Comparison of ENCODE assay signal across 31 cellular contexts in the genomic region with DNA sequence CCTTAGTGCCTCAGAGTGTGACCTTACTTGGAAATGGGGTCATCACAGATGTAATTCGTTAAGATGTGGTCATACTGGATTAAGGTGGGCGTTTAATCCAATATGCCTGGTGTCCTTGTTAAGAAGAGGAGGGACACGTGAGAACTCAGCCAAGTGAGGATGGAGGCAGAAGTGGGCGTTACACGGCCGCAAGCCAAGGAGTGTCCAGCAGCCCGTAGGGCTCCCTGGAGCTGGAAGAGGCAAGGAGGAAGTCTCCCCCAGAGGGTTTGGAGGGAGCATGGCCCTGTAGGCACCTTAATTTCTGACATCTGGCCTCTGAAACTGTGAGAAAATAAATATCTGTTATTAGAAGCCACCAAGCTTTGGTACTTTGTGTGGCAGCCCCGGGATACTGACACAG.
"Had no signal": no experiment of that assay in that cellular context is flagged by ENCODE, and none has a peak within 500 bp of the region (broad histone marks: within the 10 kb centered on the region; RNA-seq: fewer than 3 reads in every experiment).

No MANE protein-coding gene starts in this region.

- DNase-seq: activated CD4-positive, alpha-beta T cell treated with anti-CD3 and anti-CD28 coated beads, Interleukin-2, amount 10 ng/mL, durations not matched to agents 24 days and 14 days; activated CD4-positive, alpha-beta T cell treated with anti-CD3 and anti-CD28 coated beads, Interleukin-2, amount 50 U/mL, for 4 hours; activated CD8-positive, alpha-beta T cell treated with anti-CD3 and anti-CD28 coated beads for 36 hours; activated naive CD4-positive, alpha-beta T cell treated with anti-CD3 and anti-CD28 coated beads, Interleukin-2, amount 10 ng/mL, durations not matched to agents 7 days and 5 days; activated naive CD8-positive, alpha-beta T cell treated with anti-CD3 and anti-CD28 coated beads, Interleukin-2, amount 50 U/mL, for 24 hours; activated T-cell treated with anti-CD3 and anti-CD28 coated beads, Interleukin-2, amount 50 U/mL, for 24 hours; anterior cingulate cortex; NCI-H1092 treated with DMSO at 0.1 percent for 48 hours; NCI-H1417; NCI-H146; NCI-H187 treated with DMSO at 0.1 percent for 48 hours; NCI-H2081; NCI-H2171 treated with DMSO at 0.1 percent for 48 hours; NCI-H2227 treated with DMSO at 0.1 percent for 48 hours; NCI-H446; NCI-H510A treated with DMSO at 0.1 percent for 48 hours; NCI-H526 treated with DMSO at 0.1 percent for 48 hours; NCI-H774; SHP77 treated with DMSO at 0.1 percent for 48 hours; SK-N-SH had no signal

- H3K4me3 ChIP-seq: cardiac muscle cell, SJSA1 had no signal

- H3K27me3 Mint-ChIP-seq: activated CD4-positive, alpha-beta T cell treated with anti-CD3 and anti-CD28 coated beads, Interleukin-2, amount 10 ng/mL, durations not matched to agents 24 days and 14 days; activated CD8-positive, alpha-beta T cell treated with anti-CD3 and anti-CD28 coated beads for 36 hours; activated naive CD4-positive, alpha-beta T cell treated with anti-CD3 and anti-CD28 coated beads, Interleukin-2, amount 10 ng/mL, durations not matched to agents 7 days and 5 days; activated naive CD8-positive, alpha-beta T cell; activated naive CD8-positive, alpha-beta T cell treated with anti-CD3 and anti-CD28 coated beads, Interleukin-2, amount 50 U/mL, for 24 hours; activated T-cell treated with anti-CD3 and anti-CD28 coated beads, Interleukin-2, amount 50 U/mL, for 24 hours; central memory CD8-positive, alpha-beta T cell had no signal

- H3K4me1 Mint-ChIP-seq: activated CD4-positive, alpha-beta T cell treated with anti-CD3 and anti-CD28 coated beads, Interleukin-2, amount 10 ng/mL, durations not matched to agents 24 days and 14 days; activated naive CD4-positive, alpha-beta T cell treated with anti-CD3 and anti-CD28 coated beads, Interleukin-2, amount 10 ng/mL, durations not matched to agents 7 days and 5 days; activated naive CD8-positive, alpha-beta T cell treated with anti-CD3 and anti-CD28 coated beads, Interleukin-2, amount 50 U/mL, for 24 hours; central memory CD8-positive, alpha-beta T cell had no signal

- H3K9me3 Mint-ChIP-seq: activated CD4-positive, alpha-beta T cell treated with anti-CD3 and anti-CD28 coated beads, Interleukin-2, amount 10 ng/mL, durations not matched to agents 24 days and 14 days; activated CD8-positive, alpha-beta T cell treated with anti-CD3 and anti-CD28 coated beads for 36 hours; activated naive CD8-positive, alpha-beta T cell treated with anti-CD3 and anti-CD28 coated beads, Interleukin-2, amount 50 U/mL, for 24 hours; brain had no signal

- FAIRE-seq: TTC549 had no signal

- H3K27me3 ChIP-seq: cardiac muscle cell, SJSA1 had no signal

- ATAC-seq: activated CD8-positive, alpha-beta T cell treated with anti-CD3 and anti-CD28 coated beads for 36 hours; activated naive CD8-positive, alpha-beta T cell treated with anti-CD3 and anti-CD28 coated beads, Interleukin-2, amount 50 U/mL, for 24 hours; Panc1 had no signal

- H3K36me3 ChIP-seq: cardiac muscle cell had no signal

- H3K36me3 Mint-ChIP-seq: activated naive CD4-positive, alpha-beta T cell treated with anti-CD3 and anti-CD28 coated beads, Interleukin-2, amount 10 ng/mL, durations not matched to agents 7 days and 5 days; activated naive CD8-positive, alpha-beta T cell had no signal

- H3K4me2 ChIP-seq: KMS-11, SK-N-SH had no signal

- H3K27ac ChIP-seq: cardiac muscle cell, KMS-11, SJSA1 had no signal

- H3K9me3 ChIP-seq: SJSA1, SK-N-SH had no signal

- H3K27ac Mint-ChIP-seq: activated CD4-positive, alpha-beta T cell treated with anti-CD3 and anti-CD28 coated beads, Interleukin-2, amount 10 ng/mL, durations not matched to agents 24 days and 14 days; activated CD8-positive, alpha-beta T cell treated with anti-CD3 and anti-CD28 coated beads for 36 hours; activated naive CD4-positive, alpha-beta T cell treated with anti-CD3 and anti-CD28 coated beads, Interleukin-2, amount 10 ng/mL, durations not matched to agents 7 days and 5 days; activated naive CD8-positive, alpha-beta T cell; activated naive CD8-positive, alpha-beta T cell treated with anti-CD3 and anti-CD28 coated beads, Interleukin-2, amount 50 U/mL, for 24 hours; activated T-cell treated with anti-CD3 and anti-CD28 coated beads, Interleukin-2, amount 50 U/mL, for 24 hours; activated T-helper 2 cell treated with anti-CD3 and anti-CD28 coated beads, Interferon-gamma antibody, Interleukin-2, Interleukin-4, amounts not matched to agents 10 μg/mL and 5 μg/mL and 100 μg/mL, durations not matched to agents 14 hours and 24 hours and 36 hours; brain; T-helper 1 cell treated with Interleukin-12 subunit alpha and Interleukin-12 subunit beta and Interleukin-4 antibody, amounts not matched to agents 30 μg/mL and 1 μg/mL, for 36 hours; T-helper 2 cell treated with Interferon-gamma antibody and Interleukin-4, amounts not matched to agents 5 μg/mL and 100 μg/mL, for 36 hours had no signal

- H3K4me3 Mint-ChIP-seq: activated CD4-positive, alpha-beta T cell treated with anti-CD3 and anti-CD28 coated beads, Interleukin-2, amount 10 ng/mL, durations not matched to agents 24 days and 14 days; activated CD8-positive, alpha-beta T cell treated with anti-CD3 and anti-CD28 coated beads for 36 hours; activated naive CD4-positive, alpha-beta T cell treated with anti-CD3 and anti-CD28 coated beads, Interleukin-2, amount 10 ng/mL, durations not matched to agents 7 days and 5 days; activated naive CD8-positive, alpha-beta T cell; activated naive CD8-positive, alpha-beta T cell treated with anti-CD3 and anti-CD28 coated beads, Interleukin-2, amount 50 U/mL, for 24 hours; activated T-cell treated with anti-CD3 and anti-CD28 coated beads, Interleukin-2, amount 50 U/mL, for 24 hours; brain; central memory CD8-positive, alpha-beta T cell; T-helper 1 cell treated with Interleukin-12 subunit alpha and Interleukin-12 subunit beta and Interleukin-4 antibody, amounts not matched to agents 30 μg/mL and 1 μg/mL, for 36 hours; T-helper 2 cell treated with Interferon-gamma antibody and Interleukin-4, amounts not matched to agents 5 μg/mL and 100 μg/mL, for 36 hours had no signal
